ENCODE assay signal across 1 cellular context in the genomic region with DNA sequence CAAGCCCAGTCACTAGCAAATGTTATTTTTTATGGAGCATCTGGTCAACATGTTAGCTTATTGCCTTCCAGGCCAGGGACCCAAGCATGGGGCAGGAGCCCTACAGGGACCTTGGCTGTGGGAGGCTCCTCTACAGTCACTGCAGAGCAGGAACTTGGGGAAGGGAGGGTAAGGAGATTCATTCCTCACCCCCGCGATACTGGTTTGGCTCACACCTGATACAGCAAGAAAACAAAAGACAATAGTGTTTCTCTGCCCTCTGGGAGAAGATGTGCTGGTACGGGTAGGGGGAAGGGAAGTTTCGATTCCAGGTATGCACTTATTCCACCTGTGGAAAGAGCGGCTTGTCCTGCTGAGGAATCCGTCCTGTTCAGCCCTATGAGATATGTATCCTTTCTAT.
TF ChIP-seq lines count a peak whose summit lies in the region.

No MANE protein-coding gene starts in this region.

TF ChIP-seq in GM12878, 131 proteins besides CTCF, POLR2A, EP300 and RAD21:
- TF ChIP-seq SMARCA5 (IDR thresholded peaks at IDR 0.05) (no peak), CHD1 (IDR thresholded peaks at IDR 0.05; ENCODE audit: low read depth, low read length) (no peak), NR2C2 (IDR thresholded peaks at IDR 0.05; ENCODE audit: borderline replicate concordance, control insufficient read depth, insufficient read length, low read depth) (no peak), SPI1 (IDR thresholded peaks at IDR 0.05; ENCODE audit: borderline replicate concordance, insufficient read depth, low read depth, low read length) (no peak), IRF3 (IDR thresholded peaks at IDR 0.05) (no peak)
